In the genomic region with DNA sequence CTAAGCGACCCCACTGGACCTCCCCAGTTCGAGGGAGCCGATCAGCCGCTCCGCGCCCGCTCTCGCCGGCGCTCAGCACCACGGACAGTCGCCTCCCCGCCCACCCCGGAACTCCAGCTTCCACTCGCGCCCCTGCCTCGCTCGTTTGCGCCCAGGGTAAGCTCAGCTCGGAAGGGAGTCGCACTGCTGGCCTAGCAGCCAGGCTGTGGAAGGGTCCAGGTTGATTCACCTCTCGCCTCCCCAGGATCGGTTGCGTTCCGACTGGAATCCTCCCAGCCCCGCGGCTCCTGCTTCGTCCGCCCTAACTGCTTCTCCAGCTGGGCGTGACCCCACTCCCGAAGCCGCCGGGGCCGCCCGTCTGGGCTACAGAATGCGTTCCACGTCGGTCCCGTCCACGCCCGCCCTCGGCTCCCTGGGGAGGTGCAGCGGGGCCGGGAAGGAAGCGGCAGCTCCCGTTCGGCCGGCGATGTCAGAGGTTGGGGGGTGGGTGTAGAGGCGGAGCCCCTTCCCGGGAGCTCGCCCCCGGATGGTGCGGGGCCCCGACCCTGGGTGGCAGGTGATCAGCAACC, we compare ENCODE assay signal across 8 cellular contexts. TPM values are rescaled to one million over a fixed set of nuclear protein-coding genes. Genes with fewer than 3 reads are reported as not detected.
DNase-seq lines count a peak whose midpoint lies in the region; TF ChIP-seq lines count a peak whose summit lies in the region.

No MANE protein-coding gene starts in this region.

- peaks cover 7% of the 10 kb centered on the region for H3K9me3 Mint-ChIP-seq in activated CD4-positive, alpha-beta T cell treated with anti-CD3 and anti-CD28 coated beads, Interleukin-2, amount 10 ng/mL, durations not matched to agents 7 days and 5 days

- TF ChIP-seq CTCF in tibial nerve (IDR thresholded peaks at IDR 0.05) = no peak

- TF ChIP-seq POLR2A in erythroblast (IDR thresholded peaks at IDR 0.05; ENCODE audit: low read length) (no peak), tibial nerve (IDR thresholded peaks at IDR 0.05) (no peak)

- H3K4me1 ChIP-seq in HUES6 (ENCODE audit: control insufficient read depth, insufficient read depth, low read length) = peaks cover 11% of the 10 kb centered on the region; the same call in 1 of the 2 replicates
- peaks cover 4 to 8% of the 10 kb centered on the region in 2 donors for H3K4me1 ChIP-seq in mucosa of rectum (ENCODE audit: control insufficient read depth in 2 of 2, insufficient read depth in 2 of 2, low read length in 2 of 2)
- peaks cover 0 to 20% (median 6%) of the 10 kb centered on the region in 4 donors for H3K4me1 ChIP-seq in tibial nerve

- H3K27me3 ChIP-seq in HUES6 (ENCODE audit: control insufficient read depth, insufficient read depth, low read length) = peaks cover 51% of the 10 kb centered on the region
- H3K27me3 ChIP-seq in mucosa of rectum (ENCODE audit: control insufficient read depth in 2 of 2, insufficient read depth in 2 of 2, low read length in 2 of 2) = peaks cover 4 to 11% of the 10 kb centered on the region in 2 donors
- H3K27me3 ChIP-seq in tibial nerve = peaks cover 0 to 47% of the 10 kb centered on the region in 2 donors

- peak overlapping the region; percentile 76 for H3K4me3 ChIP-seq in HUES6 (ENCODE audit: low read depth, low read length)
- H3K4me3 ChIP-seq in mucosa of rectum (ENCODE audit: low read length in 2 of 2) = peak overlapping the region; percentile 70 to 77
- H3K4me3 ChIP-seq in tibial nerve = peak overlapping the region; percentile 30 to 57 (median 42)

- peak overlapping the region; percentile 59 for H3K4me3 Mint-ChIP-seq in activated CD4-positive, alpha-beta T cell treated with anti-CD3 and anti-CD28 coated beads, Interleukin-2, amount 10 ng/mL, durations not matched to agents 7 days and 5 days

- H3K36me3 ChIP-seq in HUES6 (ENCODE audit: control insufficient read depth, insufficient read depth, low read length) = no peaks in the 10 kb centered on the region
- H3K36me3 ChIP-seq in mucosa of rectum (ENCODE audit: control insufficient read depth in 2 of 2, insufficient read depth in 2 of 2, low read length in 2 of 2) = no peaks in the 10 kb centered on the region
- no peaks in the 10 kb centered on the region for H3K36me3 ChIP-seq in tibial nerve

- H3K36me3 Mint-ChIP-seq in activated CD4-positive, alpha-beta T cell treated with anti-CD3 and anti-CD28 coated beads, Interleukin-2, amount 10 ng/mL, durations not matched to agents 7 days and 5 days (ENCODE audit: low read depth) = peaks cover 5% of the 10 kb centered on the region

- DNase-seq in EL (peak; percentile 49), erythroblast (lab: John Stamatoyannopoulos, UW) (peak; percentile 15 to 20), tibial nerve (ENCODE audit: low spot score in 2 of 2) (no peak), T-helper 9 cell (no peak), T1000 (lab: John Stamatoyannopoulos, UW) (no peak)
- peak; percentile 40 for DNase-seq in activated CD4-positive, alpha-beta T cell treated with anti-CD3 and anti-CD28 coated beads, Interleukin-2, amount 10 ng/mL, durations not matched to agents 7 days and 5 days

- POLR2A ChIA-PET in activated CD4-positive, alpha-beta T cell treated with anti-CD3 and anti-CD28 coated beads, Interleukin-2, amount 10 ng/mL, durations not matched to agents 7 days and 5 days (lab: Charles Lee) = no interaction called here

- H3K9me3 ChIP-seq in HUES6 (ENCODE audit: control insufficient read depth, insufficient read depth, low read depth, low read length) = no peaks in the 10 kb centered on the region
- no peaks in the 10 kb centered on the region for H3K9me3 ChIP-seq in mucosa of rectum (ENCODE audit: control insufficient read depth in 2 of 2, low read length in 2 of 2)
- no peaks in the 10 kb centered on the region for H3K9me3 ChIP-seq in tibial nerve

- H3K27me3 Mint-ChIP-seq in activated CD4-positive, alpha-beta T cell treated with anti-CD3 and anti-CD28 coated beads, Interleukin-2, amount 10 ng/mL, durations not matched to agents 7 days and 5 days = peaks cover 45% of the 10 kb centered on the region

- peaks cover 16% of the 10 kb centered on the region for H3K4me1 Mint-ChIP-seq in activated CD4-positive, alpha-beta T cell treated with anti-CD3 and anti-CD28 coated beads, Interleukin-2, amount 10 ng/mL, durations not matched to agents 7 days and 5 days

- H3K9ac ChIP-seq in HUES6 (ENCODE audit: low read length) (peak overlapping the region; percentile 23), mucosa of rectum (ENCODE audit: low read depth in 1 of 2, low read length in 2 of 2) (no peak overlapping the region)

- no peak for TF ChIP-seq EP300 in tibial nerve (IDR thresholded peaks at IDR 0.05)

- no peak overlapping the region for H3K27ac Mint-ChIP-seq in activated CD4-positive, alpha-beta T cell treated with anti-CD3 and anti-CD28 coated beads, Interleukin-2, amount 10 ng/mL, durations not matched to agents 7 days and 5 days

- no peak overlapping the region for H3K27ac ChIP-seq in HUES6 (ENCODE audit: low read depth, low read length)
- H3K27ac ChIP-seq in mucosa of rectum (ENCODE audit: low read depth in 2 of 2, low read length in 2 of 2) = no peak overlapping the region
- H3K27ac ChIP-seq in tibial nerve = no peak overlapping the region

- CTCF ChIA-PET in activated CD4-positive, alpha-beta T cell treated with anti-CD3 and anti-CD28 coated beads, Interleukin-2, amount 10 ng/mL, durations not matched to agents 7 days and 5 days (lab: Charles Lee) = interaction anchor here (0.6 to 1.3 kb wide), 4 partner anchors 13 to 89 kb away, joined by 3 read pairs; no protein-coding TSS in a partner anchor

- 0% methylated on average over 2 to 17 of the region's 55 CpGs for WGBS in tibial nerve, 2 donors

RNA-seq across cellular contexts. Expression of gene SCN3B, which starts 0.3 kb away (rescaled TPM):
- total RNA-seq in activated CD4-positive, alpha-beta T cell treated with anti-CD3 and anti-CD28 coated beads, Interleukin-2, amount 10 ng/mL, durations not matched to agents 7 days and 5 days = not detected
- 1 to 10 TPM in 2 of 4 donors, under 1 TPM in 2; under 0.01 to 3.6 (median 1.3) TPM for total RNA-seq in tibial nerve

Comparison
In these comparisons a context has a peak if more than half of its experiments do, and no peak if none do; other contexts are left out.
1. DNase-seq: peak in EL (single experiment), activated CD4-positive, alpha-beta T cell treated with anti-CD3 and anti-CD28 coated beads, Interleukin-2, amount 10 ng/mL, durations not matched to agents 7 days and 5 days (single experiment) and erythroblast (2 of 2); none in tibial nerve (0 of 2), T-helper 9 cell (single experiment) and T1000 (single experiment).
2. Peak in every context shown above with its lines, with median percentiles within 50 percentile points of each other: H3K4me3 ChIP-seq.